12 cellular contexts compared by ENCODE assay signal in genomic region chr22:45210577-45211431, GRCh38. TPM values are rescaled to one million over a fixed set of nuclear protein-coding genes. Genes with fewer than 3 reads are reported as not detected.
DNase-seq lines count a peak whose midpoint lies in the region; ATAC-seq, FAIRE-seq and TF ChIP-seq lines count a peak whose summit lies in the region.
"Had no signal": no experiment of that assay in that cellular context is flagged by ENCODE, and none has a peak within 500 bp of the region (broad histone marks: within the 10 kb centered on the region; RNA-seq: fewer than 3 reads in every experiment).

No MANE protein-coding gene starts in this region.

- ATAC-seq in HG02588 (IDR thresholded peaks at IDR 0.05; ENCODE audit: unreplicated experiment) = no peak

- peaks cover 52% of the 10 kb centered on the region for H3K36me3 ChIP-seq in SJSA1

- H3K4me3 ChIP-seq in SJSA1 = peak overlapping the region; percentile 37
- H3K4me3 ChIP-seq in fibroblast of mammary gland (ENCODE audit: control insufficient read depth, low read depth, low read length) = peak overlapping the region; percentile 39
- H3K4me3 ChIP-seq in skin epidermis = peak overlapping the region in 3 of 7 experiments; percentile 18 to 38 (median 24)

- H3K27ac ChIP-seq in SJSA1 (peak overlapping the region; percentile 40), skin epidermis (peak overlapping the region in 17 of 21 experiments; percentile 8 to 82 (median 72))
- H3K27ac ChIP-seq: C4-2B had no signal

- H3K4me1 ChIP-seq in SJSA1 (replicated peaks) = peaks cover 62% of the 10 kb centered on the region

- TF ChIP-seq CTCF in fibroblast of mammary gland (conservative IDR thresholded peaks at IDR 0.05; ENCODE audit: control insufficient read depth, insufficient read depth, low read depth, low read length) = no peak

- H3K9me3 ChIP-seq in SJSA1 (replicated peaks) = no peaks in the 10 kb centered on the region

- no peak for FAIRE-seq in HTR-8/SVneo (lab: Jason Lieb, UNC)

- H3K27me3 ChIP-seq in SJSA1 (replicated peaks) = no peaks in the 10 kb centered on the region

- DNase-seq in AG20443 (ENCODE audit: low spot score) = peak; percentile 70
- no peak for DNase-seq in SJSA1 (ENCODE audit: low read depth in 1 of 2, low spot score in 2 of 2)
- peak; percentile 89 for DNase-seq in fibroblast of mammary gland (ENCODE audit: low read depth)
- no peak for DNase-seq in HTR-8/SVneo (ENCODE audit: insufficient read length, low spot score)
- DNase-seq in NCI-H1417 (lab: John Stamatoyannopoulos, UW) = no peak
- no peak for DNase-seq in NCI-H1930 (lab: John Stamatoyannopoulos, UW)
- DNase-seq: activated gamma-delta T cell, MM.1S, T-helper 1 cell had no signal

RNA-seq across cellular contexts. Expression of gene KIAA0930, which starts 29.9 kb away (rescaled TPM):
- 126 and 192 TPM in 2 replicates for total RNA-seq in SJSA1 (2014; rRNA removed; shearing (Covaris generic))

RNA-seq across cellular contexts. Expression of gene NUP50, which starts 47.1 kb away (rescaled TPM):
- total RNA-seq in SJSA1 (2014; rRNA removed; shearing (Covaris generic)) = 61.9 and 124 TPM in 2 replicates

Comparison
In these comparisons a context has a peak if more than half of its experiments do, and no peak if none do; other contexts are left out.
1. DNase-seq: peak in AG20443 (single experiment) and fibroblast of mammary gland (single experiment); none in SJSA1 (0 of 2), HTR-8/SVneo (single experiment), NCI-H1417 (0 of 3) and NCI-H1930 (0 of 2).